In the genomic region with DNA sequence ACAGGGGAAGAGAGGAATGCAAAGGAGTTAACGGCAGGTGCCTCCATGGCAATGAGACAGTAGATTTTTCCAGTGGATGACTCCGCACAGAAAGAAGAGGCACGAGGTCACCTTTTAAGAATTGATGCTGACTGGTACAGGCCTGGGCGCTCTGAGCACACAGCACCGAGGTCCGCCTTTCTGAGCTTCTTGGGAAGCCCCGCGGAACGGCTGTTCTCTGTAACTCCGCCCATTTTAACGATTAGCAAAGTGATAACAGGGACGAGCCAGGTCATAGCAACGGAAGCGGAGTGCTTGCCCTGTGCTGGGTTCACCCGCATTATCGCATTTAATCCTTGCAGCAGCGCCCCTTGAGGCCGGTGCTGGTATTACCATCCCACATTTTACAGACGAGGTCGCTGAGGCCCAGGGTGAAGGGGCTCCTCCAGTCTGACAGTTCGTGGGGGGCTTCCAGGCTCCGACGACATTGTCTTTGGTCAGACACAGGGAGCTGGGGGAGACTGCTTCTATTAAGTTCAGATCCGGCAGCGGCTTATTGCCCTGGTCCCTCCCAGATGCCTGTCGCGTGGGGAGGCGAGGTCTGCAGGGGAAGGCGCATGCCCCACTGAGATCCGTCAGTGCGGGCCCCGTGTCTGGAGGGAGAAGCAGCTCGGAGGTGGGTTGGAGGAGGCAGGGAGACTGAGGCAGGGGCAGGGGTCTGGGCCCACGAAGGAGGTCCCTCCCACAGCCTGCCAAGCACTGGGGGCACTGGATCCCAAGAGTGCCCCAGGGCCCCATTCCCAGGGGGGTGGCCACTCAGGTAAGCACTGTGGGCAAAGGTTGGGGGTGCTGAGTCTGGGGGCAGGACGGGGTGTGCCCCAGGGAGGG, we compare ENCODE assay signal across 8 cellular contexts. TPM values are rescaled to one million over a fixed set of nuclear protein-coding genes. Genes with fewer than 3 reads are reported as not detected.
A peak's percentile ranks its signal among the peaks of the same experiment; 100 is the strongest.
DNase-seq lines count a peak whose midpoint lies in the region; ATAC-seq and TF ChIP-seq lines count a peak whose summit lies in the region.

No MANE protein-coding gene starts in this region.

- TF ChIP-seq CTCF in OCI-LY7 (conservative IDR thresholded peaks at IDR 0.05; ENCODE audit: low read length) (peak; percentile 87), fibroblast of lung (conservative IDR thresholded peaks at IDR 0.05 in 1 of 2, IDR thresholded peaks at IDR 0.05 in 1 of 2; ENCODE audit: low read depth in 1 of 2, low read length in 2 of 2) (peak; percentile 70 to 88), nephron (IDR thresholded peaks at IDR 0.05; ENCODE audit: unreplicated experiment in 3 of 3) (peak; percentile 93 to 95 (median 94))

- no peak overlapping the region for H3K9ac ChIP-seq in fibroblast of lung (ENCODE audit: insufficient read depth, low read length)

- POLR2A ChIA-PET in OCI-LY7 (lab: Charles Lee), result no interaction called here

- H2AFZ ChIP-seq in OCI-LY7 (ENCODE audit: low read length) (peak overlapping the region; percentile 99), fibroblast of lung (ENCODE audit: low read length) (peak overlapping the region; percentile 49)

- no peaks in the 10 kb centered on the region for H3K36me3 Mint-ChIP-seq in nephron (ENCODE audit: low read depth)
- H3K36me3 Mint-ChIP-seq in stimulated activated naive B cell treated with anti-CD40 and anti-IgM and Interleukin-4, amounts not matched to agents 10 μg/mL and 1 μg/mL and 100 μg/mL, for 72 hours, result no peaks in the 10 kb centered on the region

- H3K9me3 ChIP-seq in OCI-LY7 (ENCODE audit: low read length) (no peaks in the 10 kb centered on the region), fibroblast of lung (ENCODE audit: control insufficient read depth, insufficient read depth, low read depth, low read length) (no peaks in the 10 kb centered on the region)

- H3K4me3 Mint-ChIP-seq in nephron, result peak overlapping the region in 1 of 3 experiments; percentile 27
- peak overlapping the region; percentile 64 to 67 for H3K4me3 Mint-ChIP-seq in stimulated activated naive B cell treated with anti-CD40 and anti-IgM and Interleukin-4, amounts not matched to agents 10 μg/mL and 1 μg/mL and 100 μg/mL, for 72 hours

- H3K27ac ChIP-seq in OCI-LY7 (ENCODE audit: low read depth, low read length, poor library complexity, severe bottlenecking), result no peak overlapping the region
- no peak overlapping the region for H3K27ac ChIP-seq in fibroblast of lung (ENCODE audit: insufficient read depth, low read length)

- H3K27me3 Mint-ChIP-seq in nephron (ENCODE audit: low read depth), result peaks cover 21% of the 10 kb centered on the region
- peaks cover 4 to 18% of the 10 kb centered on the region in 2 donors for H3K27me3 Mint-ChIP-seq in stimulated activated naive B cell treated with anti-CD40 and anti-IgM and Interleukin-4, amounts not matched to agents 10 μg/mL and 1 μg/mL and 100 μg/mL, for 72 hours

- H3K4me1 ChIP-seq in OCI-LY7 (ENCODE audit: insufficient read depth, low read length, poor library complexity, severe bottlenecking) (peaks cover 22% of the 10 kb centered on the region), fibroblast of lung (ENCODE audit: control insufficient read depth, extremely low read depth, insufficient read depth, low read length) (peaks cover 2% of the 10 kb centered on the region)

- CTCF ChIA-PET in OCI-LY7 (lab: Charles Lee; ENCODE audit: unreplicated experiment), result interaction anchor here (0.5 to 0.6 kb wide), 2 partner anchors 206 to 439 kb away, joined by 3 to 5 read pairs; no protein-coding TSS in a partner anchor

- H3K27ac Mint-ChIP-seq in nephron, result no peak overlapping the region
- H3K27ac Mint-ChIP-seq in stimulated activated naive B cell treated with anti-CD40 and anti-IgM and Interleukin-4, amounts not matched to agents 10 μg/mL and 1 μg/mL and 100 μg/mL, for 72 hours, result peak overlapping the region; percentile 47

- intact Hi-C loops in OCI-LY7 (cut with micrococcal nuclease; ENCODE audit: unreplicated experiment), result no loop called here

- no TSS peak for BruUV-seq in OCI-LY7 (replicated peaks; lab: Mats Ljungman, UMichigan)

- H3K27me3 ChIP-seq in fibroblast of lung (ENCODE audit: control insufficient read depth, insufficient read depth, low read length), result no peaks in the 10 kb centered on the region

- peaks cover 5% of the 10 kb centered on the region for H3K4me1 Mint-ChIP-seq in nephron
- peaks cover 21 to 46% of the 10 kb centered on the region in 2 donors for H3K4me1 Mint-ChIP-seq in stimulated activated naive B cell treated with anti-CD40 and anti-IgM and Interleukin-4, amounts not matched to agents 10 μg/mL and 1 μg/mL and 100 μg/mL, for 72 hours

- H3K4me2 ChIP-seq in OCI-LY7 (ENCODE audit: low read length) (peak overlapping the region; percentile 53), fibroblast of lung (ENCODE audit: extremely low read depth, insufficient read depth, low read length) (no peak overlapping the region)

- peak; percentile 39 for ATAC-seq in HG03439 (IDR thresholded peaks at IDR 0.05; ENCODE audit: unreplicated experiment)
- ATAC-seq in stimulated activated naive B cell treated with anti-CD40 and anti-IgM and Interleukin-4, amounts not matched to agents 10 μg/mL and 1 μg/mL and 100 μg/mL, for 72 hours (replicated peaks), result peak; percentile 14 to 23

- no peaks in the 10 kb centered on the region for H3K9me3 Mint-ChIP-seq in nephron
- no peaks in the 10 kb centered on the region for H3K9me3 Mint-ChIP-seq in stimulated activated naive B cell treated with anti-CD40 and anti-IgM and Interleukin-4, amounts not matched to agents 10 μg/mL and 1 μg/mL and 100 μg/mL, for 72 hours

- H3K79me2 ChIP-seq in OCI-LY7 (ENCODE audit: insufficient read depth, low read depth, low read length) (no peaks in the 10 kb centered on the region), fibroblast of lung (ENCODE audit: control insufficient read depth, insufficient read depth, low read length) (no peaks in the 10 kb centered on the region)

- H3K4me3 ChIP-seq in OCI-LY7 (ENCODE audit: low read depth, low read length, poor library complexity, severe bottlenecking) (peak overlapping the region; percentile 12), fibroblast of lung (replicated peaks in 1 of 4; ENCODE audit: control extremely low read depth in 1 of 4, insufficient read depth in 1 of 4, low read depth in 3 of 4, low read length in 4 of 4) (no peak overlapping the region)

- H3K36me3 ChIP-seq in OCI-LY7 (ENCODE audit: insufficient read depth, low read length) (no peaks in the 10 kb centered on the region), fibroblast of lung (ENCODE audit: control insufficient read depth, insufficient read depth, low read length) (no peaks in the 10 kb centered on the region)

- no peaks in the 10 kb centered on the region for H3K9me2 ChIP-seq in OCI-LY7 (ENCODE audit: insufficient read depth, low read length)

- DNase-seq in DMS79 treated with DMSO at 0.1 percent for 48 hours (lab: John Stamatoyannopoulos, UW) (peak; percentile 71), OCI-LY7 (ENCODE audit: low spot score) (peak; percentile 82), activated T-cell treated with anti-CD3 and anti-CD28 coated beads for 4 hours (peak; percentile 83), fibroblast of lung (ENCODE audit: low read depth in 2 of 2) (peak in 1 of 2 donors; percentile 38), HCEC 1CT (no peak)
- peak; percentile 61 for DNase-seq in stimulated activated naive B cell treated with anti-CD40 and anti-IgM and Interleukin-4, amounts not matched to agents 10 μg/mL and 1 μg/mL and 100 μg/mL, for 72 hours

- no peaks in the 10 kb centered on the region for H4K20me1 ChIP-seq in OCI-LY7 (ENCODE audit: insufficient read depth, low read length)
- no peaks in the 10 kb centered on the region for H4K20me1 ChIP-seq in fibroblast of lung (ENCODE audit: control insufficient read depth, extremely low read depth, insufficient read depth, low read length)

RNA-seq across cellular contexts. Expression of a gene that starts 22.3 kb away (rescaled TPM):
- total RNA-seq in OCI-LY7 (2014; rRNA removed; shearing (Covaris generic)), result not detected in 2 replicates
- total RNA-seq in OCI-LY7 (2022) (not detected in 2 replicates), fibroblast of lung (under 0.01 TPM in 2 replicates)
- not detected in 2 replicates for polyA plus RNA-seq in fibroblast of lung
- polyA plus RNA-seq in fibroblast of lung (2012), result not detected in 2 replicates
- polyA minus RNA-seq in fibroblast of lung (ENCODE audit: low replicate concordance), result 0.19 TPM in 1 of 2 replicates, not detected in the other
